Comparison of ENCODE assay signal across 16 cellular contexts in genomic region chr2:184938221-184938985, GRCh38.
"Had no signal": no experiment of that assay in that cellular context is flagged by ENCODE, and none has a peak within 500 bp of the region (broad histone marks: within the 10 kb centered on the region; RNA-seq: fewer than 3 reads in every experiment).

No MANE protein-coding gene starts in this region.

- DNase-seq: activated B cell treated with CpG ODN at 0.5 μM for 24 hours; activated CD4-positive, alpha-beta T cell treated with anti-CD3 and anti-CD28 coated beads, Interleukin-2, amount 10 ng/mL, durations not matched to agents 24 days and 14 days; activated CD8-positive, alpha-beta memory T cell treated with anti-CD3 and anti-CD28 coated beads, Interleukin-2, amount 50 U/mL, for 4 hours; activated CD8-positive, alpha-beta T cell treated with anti-CD3 and anti-CD28 coated beads, Interleukin-2, amount 10 ng/mL, durations not matched to agents 7 days and 5 days; activated effector memory CD4-positive, alpha-beta T cell treated with anti-CD3 and anti-CD28 coated beads, Interleukin-2, amount 50 U/mL, for 16 hours; activated T-cell treated with anti-CD3 and anti-CD28 coated beads, Interleukin-2, amount 50 U/mL, for 48 hours; brain microvascular endothelial cell; kidney; left ventricle myocardium inferior; natural killer cell; nucleus accumbens; posterior cingulate gyrus; small intestine; stimulated activated CD4-positive, alpha-beta T cell treated with anti-CD3 and anti-CD28 coated beads, Interleukin-4, amount 100 ng/mL, for 4 hours; stimulated activated CD8-positive, alpha-beta memory T cell treated with anti-CD3 and anti-CD28 coated beads, Interleukin-4, amount 100 ng/mL, for 48 hours; stimulated activated naive CD8-positive, alpha-beta T cell treated with anti-CD3 and anti-CD28 coated beads, Interleukin-15, Interleukin-2, amounts not matched to agents 100 U/mL and 50 U/mL, for 24 hours had no signal
